ENCODE assay signal across 1 cellular context in the genomic region with DNA sequence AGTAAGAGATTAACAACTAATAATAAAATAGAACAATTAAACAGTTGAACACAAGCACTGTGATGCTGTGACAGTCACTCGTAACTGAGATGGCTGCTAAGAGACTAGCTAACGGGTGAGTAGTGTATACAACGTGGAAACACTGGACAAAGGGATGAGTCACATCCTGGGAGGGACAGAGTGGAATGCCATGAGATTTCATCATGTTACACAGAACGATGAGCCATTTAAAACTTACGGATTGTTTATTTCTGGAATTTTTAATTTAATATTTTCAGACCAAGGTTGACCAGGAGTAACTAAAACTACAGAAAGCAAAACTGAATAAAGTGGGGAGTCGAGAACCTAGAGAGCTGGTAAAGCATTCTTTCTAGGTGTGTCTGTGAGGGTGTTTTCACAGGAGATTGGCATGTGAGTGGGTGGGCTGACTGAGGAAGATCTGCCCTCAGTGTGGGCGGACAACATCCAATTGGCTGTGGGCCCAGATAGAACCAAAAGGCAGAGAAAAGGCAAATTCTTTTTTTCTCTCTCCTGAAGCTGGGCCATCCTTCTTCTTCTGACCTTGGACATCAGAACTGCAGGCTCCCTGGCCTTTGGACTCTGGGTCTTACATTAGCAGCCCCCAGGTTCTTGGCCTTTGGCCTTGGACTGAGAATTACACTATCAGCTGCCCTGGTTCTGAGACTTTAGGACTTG.
TF ChIP-seq lines count a peak whose summit lies in the region.

No MANE protein-coding gene starts in this region.

TF ChIP-seq in K562, 482 proteins besides CTCF, POLR2A, EP300 and RAD21 (continues in another document):
- TF ChIP-seq ZNF695 (CRISPR knock-in tag; IDR thresholded peaks at IDR 0.05) (no peak; the same call in 1 of the 2 replicates), GTF2E2 (tag; IDR thresholded peaks at IDR 0.05) (peak; percentile 62), E2F4 (CRISPR knock-in tag; IDR thresholded peaks at IDR 0.05; ENCODE audit: low read depth) (no peak), SRF (CRISPR knock-in tag; IDR thresholded peaks at IDR 0.05) (no peak), SMARCA4 (IDR thresholded peaks at IDR 0.05) (peak; percentile 84), ZNF668 (CRISPR knock-in tag; IDR thresholded peaks at IDR 0.05) (no peak), ELF4 (CRISPR knock-in tag; IDR thresholded peaks at IDR 0.05) (no peak), IRF2 (CRISPR knock-in tag; IDR thresholded peaks at IDR 0.05) (no peak), PML (IDR thresholded peaks at IDR 0.05; ENCODE audit: low read length) (peak; percentile 15; the same call in 1 of the 2 replicates), ZNF282 (CRISPR knock-in tag; IDR thresholded peaks at IDR 0.05) (no peak), RFX1 (IDR thresholded peaks at IDR 0.05) (peak; percentile 66), FOXA3 (CRISPR knock-in tag; conservative IDR thresholded peaks at IDR 0.05 in 1 of 2, IDR thresholded peaks at IDR 0.05 in 1 of 2) (no peak; a peak in 1 of 4 replicates), ZZZ3 (IDR thresholded peaks at IDR 0.05) (no peak), KDM1A (IDR thresholded peaks at IDR 0.05) (no peak), KDM4B (IDR thresholded peaks at IDR 0.05; ENCODE audit: borderline replicate concordance in 2 of 2, low read depth in 1 of 2) (no peak), ZNF384 (IDR thresholded peaks at IDR 0.05; ENCODE audit: low read depth, low read length) (0 out of 2 replicates have a peak, but pooled peaks have one; percentile 13), TAF9B (IDR thresholded peaks at IDR 0.05; ENCODE audit: partially characterized antibody) (peak; percentile 44), ZNF445 (CRISPR knock-in tag; IDR thresholded peaks at IDR 0.05; ENCODE audit: low read depth) (no peak), BHLHE40 (IDR thresholded peaks at IDR 0.05; ENCODE audit: low read length) (peak; percentile 23; the same call in 1 of the 2 replicates), STAT5B (CRISPR knock-in tag; IDR thresholded peaks at IDR 0.05) (no peak), HMG20A (CRISPR knock-in tag; conservative IDR thresholded peaks at IDR 0.05) (no peak), MECOM (CRISPR knock-in tag; IDR thresholded peaks at IDR 0.05) (0 out of 2 replicates have a peak, but pooled peaks have one; percentile 41), TRIM24 (IDR thresholded peaks at IDR 0.05) (peak; percentile 66 to 81; a peak in 2 of 4 replicates), FOS (IDR thresholded peaks at IDR 0.05; ENCODE audit: extremely low read depth, insufficient read length) (peak; percentile 62), SNIP1 (IDR thresholded peaks at IDR 0.05; ENCODE audit: low read depth) (no peak), FOSL1 (tag; conservative IDR thresholded peaks at IDR 0.05) (peak; percentile 99), CC2D1A (IDR thresholded peaks at IDR 0.05) (no peak), E4F1 (CRISPR knock-in tag; IDR thresholded peaks at IDR 0.05; ENCODE audit: borderline replicate concordance) (no peak), CTBP1 (IDR thresholded peaks at IDR 0.05; ENCODE audit: borderline replicate concordance) (peak; percentile 27; the same call in 1 of the 2 replicates), PTRF (tag; IDR thresholded peaks at IDR 0.05) (no peak), DNMT1 (IDR thresholded peaks at IDR 0.05) (no peak), MAFG (tag; conservative IDR thresholded peaks at IDR 0.05) (no peak), ZNF134 (CRISPR knock-in tag; conservative IDR thresholded peaks at IDR 0.05) (no peak), RCOR1 (IDR thresholded peaks at IDR 0.05; ENCODE audit: borderline replicate concordance in 1 of 2, low read depth in 2 of 2, low read length in 2 of 2) (peak in 1 of 2 experiments; percentile 29; a peak in 1 of 4 replicates), NCOR1 (IDR thresholded peaks at IDR 0.05) (peak; percentile 7; the same call in 1 of the 2 replicates), SAFB (IDR thresholded peaks at IDR 0.05; ENCODE audit: borderline replicate concordance, low read depth, low read length) (no peak), POLR2H (tag; IDR thresholded peaks at IDR 0.05; ENCODE audit: low read depth) (peak; percentile 94), BCLAF1 (IDR thresholded peaks at IDR 0.05; ENCODE audit: borderline replicate concordance in 1 of 2, control insufficient read depth in 1 of 2, low read depth in 2 of 2, low read length in 1 of 2) (no peak), DACH1 (IDR thresholded peaks at IDR 0.05; ENCODE audit: partially characterized antibody) (no peak), ZNF354B (CRISPR knock-in tag; IDR thresholded peaks at IDR 0.05) (no peak), ILK (tag; IDR thresholded peaks at IDR 0.05; ENCODE audit: borderline replicate concordance, low read depth) (no peak), CBX3 (IDR thresholded peaks at IDR 0.05; ENCODE audit: borderline replicate concordance in 1 of 2, low read length in 2 of 2) (no peak; a peak in 1 of 3 replicates), YY1 (IDR thresholded peaks at IDR 0.05; ENCODE audit: borderline replicate concordance in 1 of 3, control insufficient read depth in 1 of 3, extremely low read depth in 1 of 3, insufficient read depth in 3 of 3, insufficient read length in 1 of 3, insufficient replicate concordance in 2 of 3, low read depth in 1 of 3, low read length in 2 of 3) (peak in 1 of 3 experiments; percentile 36), RBM34 (IDR thresholded peaks at IDR 0.05; ENCODE audit: borderline replicate concordance, insufficient read depth, low read length) (no peak), ZNF146 (CRISPR knock-in tag; IDR thresholded peaks at IDR 0.05; ENCODE audit: unreplicated experiment) (no peak)
- TF ChIP-seq, protein P1, sequence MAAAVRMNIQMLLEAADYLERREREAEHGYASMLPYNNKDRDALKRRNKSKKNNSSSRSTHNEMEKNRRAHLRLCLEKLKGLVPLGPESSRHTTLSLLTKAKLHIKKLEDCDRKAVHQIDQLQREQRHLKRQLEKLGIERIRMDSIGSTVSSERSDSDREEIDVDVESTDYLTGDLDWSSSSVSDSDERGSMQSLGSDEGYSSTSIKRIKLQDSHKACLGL (CRISPR knock-in tag; IDR thresholded peaks at IDR 0.05; ENCODE audit: borderline replicate concordance, poor library complexity, severe bottlenecking), result no peak
- TF ChIP-seq, protein P2, sequence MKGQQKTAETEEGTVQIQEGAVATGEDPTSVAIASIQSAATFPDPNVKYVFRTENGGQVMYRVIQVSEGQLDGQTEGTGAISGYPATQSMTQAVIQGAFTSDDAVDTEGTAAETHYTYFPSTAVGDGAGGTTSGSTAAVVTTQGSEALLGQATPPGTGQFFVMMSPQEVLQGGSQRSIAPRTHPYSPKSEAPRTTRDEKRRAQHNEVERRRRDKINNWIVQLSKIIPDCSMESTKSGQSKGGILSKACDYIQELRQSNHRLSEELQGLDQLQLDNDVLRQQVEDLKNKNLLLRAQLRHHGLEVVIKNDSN (CRISPR knock-in tag; IDR thresholded peaks at IDR 0.05), result no peak
- TF ChIP-seq, protein P3, sequence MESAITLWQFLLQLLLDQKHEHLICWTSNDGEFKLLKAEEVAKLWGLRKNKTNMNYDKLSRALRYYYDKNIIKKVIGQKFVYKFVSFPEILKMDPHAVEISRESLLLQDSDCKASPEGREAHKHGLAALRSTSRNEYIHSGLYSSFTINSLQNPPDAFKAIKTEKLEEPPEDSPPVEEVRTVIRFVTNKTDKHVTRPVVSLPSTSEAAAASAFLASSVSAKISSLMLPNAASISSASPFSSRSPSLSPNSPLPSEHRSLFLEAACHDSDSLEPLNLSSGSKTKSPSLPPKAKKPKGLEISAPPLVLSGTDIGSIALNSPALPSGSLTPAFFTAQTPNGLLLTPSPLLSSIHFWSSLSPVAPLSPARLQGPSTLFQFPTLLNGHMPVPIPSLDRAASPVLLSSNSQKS (CRISPR knock-in tag; IDR thresholded peaks at IDR 0.05), result no peak
- TF ChIP-seq, protein P4, sequence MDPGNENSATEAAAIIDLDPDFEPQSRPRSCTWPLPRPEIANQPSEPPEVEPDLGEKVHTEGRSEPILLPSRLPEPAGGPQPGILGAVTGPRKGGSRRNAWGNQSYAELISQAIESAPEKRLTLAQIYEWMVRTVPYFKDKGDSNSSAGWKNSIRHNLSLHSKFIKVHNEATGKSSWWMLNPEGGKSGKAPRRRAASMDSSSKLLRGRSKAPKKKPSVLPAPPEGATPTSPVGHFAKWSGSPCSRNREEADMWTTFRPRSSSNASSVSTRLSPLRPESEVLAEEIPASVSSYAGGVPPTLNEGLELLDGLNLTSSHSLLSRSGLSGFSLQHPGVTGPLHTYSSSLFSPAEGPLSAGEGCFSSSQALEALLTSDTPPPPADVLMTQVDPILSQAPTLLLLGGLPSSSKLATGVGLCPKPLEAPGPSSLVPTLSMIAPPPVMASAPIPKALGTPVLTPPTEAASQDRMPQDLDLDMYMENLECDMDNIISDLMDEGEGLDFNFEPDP (CRISPR knock-in tag; IDR thresholded peaks at IDR 0.05), result no peak
- TF ChIP-seq, protein P5, sequence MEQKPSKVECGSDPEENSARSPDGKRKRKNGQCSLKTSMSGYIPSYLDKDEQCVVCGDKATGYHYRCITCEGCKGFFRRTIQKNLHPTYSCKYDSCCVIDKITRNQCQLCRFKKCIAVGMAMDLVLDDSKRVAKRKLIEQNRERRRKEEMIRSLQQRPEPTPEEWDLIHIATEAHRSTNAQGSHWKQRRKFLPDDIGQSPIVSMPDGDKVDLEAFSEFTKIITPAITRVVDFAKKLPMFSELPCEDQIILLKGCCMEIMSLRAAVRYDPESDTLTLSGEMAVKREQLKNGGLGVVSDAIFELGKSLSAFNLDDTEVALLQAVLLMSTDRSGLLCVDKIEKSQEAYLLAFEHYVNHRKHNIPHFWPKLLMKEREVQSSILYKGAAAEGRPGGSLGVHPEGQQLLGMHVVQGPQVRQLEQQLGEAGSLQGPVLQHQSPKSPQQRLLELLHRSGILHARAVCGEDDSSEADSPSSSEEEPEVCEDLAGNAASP (IDR thresholded peaks at IDR 0.05), result no peak
- TF ChIP-seq, protein P6, sequence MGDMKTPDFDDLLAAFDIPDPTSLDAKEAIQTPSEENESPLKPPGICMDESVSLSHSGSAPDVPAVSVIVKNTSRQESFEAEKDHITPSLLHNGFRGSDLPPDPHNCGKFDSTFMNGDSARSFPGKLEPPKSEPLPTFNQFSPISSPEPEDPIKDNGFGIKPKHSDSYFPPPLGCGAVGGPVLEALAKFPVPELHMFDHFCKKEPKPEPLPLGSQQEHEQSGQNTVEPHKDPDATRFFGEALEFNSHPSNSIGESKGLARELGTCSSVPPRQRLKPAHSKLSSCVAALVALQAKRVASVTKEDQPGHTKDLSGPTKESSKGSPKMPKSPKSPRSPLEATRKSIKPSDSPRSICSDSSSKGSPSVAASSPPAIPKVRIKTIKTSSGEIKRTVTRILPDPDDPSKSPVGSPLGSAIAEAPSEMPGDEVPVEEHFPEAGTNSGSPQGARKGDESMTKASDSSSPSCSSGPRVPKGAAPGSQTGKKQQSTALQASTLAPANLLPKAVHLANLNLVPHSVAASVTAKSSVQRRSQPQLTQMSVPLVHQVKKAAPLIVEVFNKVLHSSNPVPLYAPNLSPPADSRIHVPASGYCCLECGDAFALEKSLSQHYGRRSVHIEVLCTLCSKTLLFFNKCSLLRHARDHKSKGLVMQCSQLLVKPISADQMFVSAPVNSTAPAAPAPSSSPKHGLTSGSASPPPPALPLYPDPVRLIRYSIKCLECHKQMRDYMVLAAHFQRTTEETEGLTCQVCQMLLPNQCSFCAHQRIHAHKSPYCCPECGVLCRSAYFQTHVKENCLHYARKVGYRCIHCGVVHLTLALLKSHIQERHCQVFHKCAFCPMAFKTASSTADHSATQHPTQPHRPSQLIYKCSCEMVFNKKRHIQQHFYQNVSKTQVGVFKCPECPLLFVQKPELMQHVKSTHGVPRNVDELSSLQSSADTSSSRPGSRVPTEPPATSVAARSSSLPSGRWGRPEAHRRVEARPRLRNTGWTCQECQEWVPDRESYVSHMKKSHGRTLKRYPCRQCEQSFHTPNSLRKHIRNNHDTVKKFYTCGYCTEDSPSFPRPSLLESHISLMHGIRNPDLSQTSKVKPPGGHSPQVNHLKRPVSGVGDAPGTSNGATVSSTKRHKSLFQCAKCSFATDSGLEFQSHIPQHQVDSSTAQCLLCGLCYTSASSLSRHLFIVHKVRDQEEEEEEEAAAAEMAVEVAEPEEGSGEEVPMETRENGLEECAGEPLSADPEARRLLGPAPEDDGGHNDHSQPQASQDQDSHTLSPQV (IDR thresholded peaks at IDR 0.05), result peak; percentile 80; the same call in 1 of the 2 replicates
